In genomic region chr5:147782053-147783028, GRCh38 we compare ENCODE assay signal across 8 cellular contexts. TPM values are rescaled to one million over a fixed set of nuclear protein-coding genes. Genes with fewer than 3 reads are reported as not detected.
A peak's percentile ranks its signal among the peaks of the same experiment; 100 is the strongest.
DNase-seq lines count a peak whose midpoint lies in the region; ATAC-seq and TF ChIP-seq lines count a peak whose summit lies in the region.

Gene JAKMIP2 (minus strand): TSS chr5:147782728. CDS start chr5:147671806, 110,922 bp downstream.

- ATAC-seq in GM19043 (IDR thresholded peaks at IDR 0.05; ENCODE audit: low read depth, unreplicated experiment) (peak; percentile 57), HG03521 (IDR thresholded peaks at IDR 0.05; ENCODE audit: unreplicated experiment) (peak; percentile 70), naive B cell (ENCODE audit: low read depth in 2 of 2) (peak; percentile 95 to 97)

- peak within 1 kb of the TSS; percentile 2 to 34 (median 20) for H3K4me3 ChIP-seq in esophagus muscularis mucosa

- TF ChIP-seq POLR2A in esophagus muscularis mucosa (IDR thresholded peaks at IDR 0.05; ENCODE audit: low read depth), result no peak

- no peak for TF ChIP-seq EP300 in esophagus muscularis mucosa (IDR thresholded peaks at IDR 0.05)

- peak within 1 kb of the TSS in 5 of 6 donors; percentile 41 to 95 (median 76) for H3K27ac Mint-ChIP-seq in naive B cell

- WGBS in esophagus muscularis mucosa, result 1% methylated on average over 13 of the region's 19 CpGs

- H3K36me3 ChIP-seq in esophagus muscularis mucosa, result no peaks in the 10 kb centered on the region

- H3K4me1 ChIP-seq in esophagus muscularis mucosa, result peaks cover 0 to 10% (median 8%) of the 10 kb centered on the region in 4 donors

- intact Hi-C loops in esophagus muscularis mucosa (cut with DNase I), result no loop called here

- no peaks in the 10 kb centered on the region for H3K9me3 ChIP-seq in esophagus muscularis mucosa

- peak within 1 kb of the TSS; percentile 62 to 93 (median 84) for H3K4me3 Mint-ChIP-seq in naive B cell

- no peaks in the 10 kb centered on the region for H3K9me3 Mint-ChIP-seq in naive B cell

- peaks cover 9 to 13% (median 10%) of the 10 kb centered on the region in 3 donors for H3K4me1 Mint-ChIP-seq in naive B cell

- no peaks in the 10 kb centered on the region for H3K36me3 Mint-ChIP-seq in naive B cell

- peaks cover 0 to 8% (median 0%) of the 10 kb centered on the region in 4 donors for H3K27me3 ChIP-seq in esophagus muscularis mucosa

- no peak for TF ChIP-seq CTCF in esophagus muscularis mucosa (IDR thresholded peaks at IDR 0.05)

- DNase-seq in NCI-H82 (lab: John Stamatoyannopoulos, UW) (peak; percentile 99), activated T-cell treated with anti-CD3 and anti-CD28 coated beads for 24 hours (ENCODE audit: low read depth) (peak; percentile 73), esophagus muscularis mucosa (ENCODE audit: extremely low spot score) (peak; percentile 94), naive B cell (peak; percentile 58), dedifferentiated amniotic fluid mesenchymal stem cell (ENCODE audit: extremely low spot score) (no peak)
- DNase-seq in stimulated activated CD8-positive, alpha-beta memory T cell treated with anti-CD3 and anti-CD28 coated beads, Interleukin-7, amount 100 ng/mL, for 4 hours (ENCODE audit: low read depth in 2 of 2), result peak; percentile 73 to 83

- peaks cover 0 to 4% (median 0%) of the 10 kb centered on the region in 3 donors for H3K27me3 Mint-ChIP-seq in naive B cell

- no peak within 1 kb of the TSS for H3K27ac ChIP-seq in esophagus muscularis mucosa (replicated peaks in 1 of 4)

RNA-seq across cellular contexts. Expression of gene JAKMIP2, which starts in this region (rescaled TPM):
- 1 to 10 TPM in 2 of 4 donors, under 1 TPM in 2; 0.83 to 2.6 (median 1.3) TPM for total RNA-seq in esophagus muscularis mucosa
- polyA plus RNA-seq in naive B cell (ENCODE audit: low read depth in 6 of 6), result 1 to 10 TPM in 3 of 6 donors, under 1 TPM in 2, not detected in 1; 0.09 to 1.7 (median 1.1) TPM
